In the genomic region with DNA sequence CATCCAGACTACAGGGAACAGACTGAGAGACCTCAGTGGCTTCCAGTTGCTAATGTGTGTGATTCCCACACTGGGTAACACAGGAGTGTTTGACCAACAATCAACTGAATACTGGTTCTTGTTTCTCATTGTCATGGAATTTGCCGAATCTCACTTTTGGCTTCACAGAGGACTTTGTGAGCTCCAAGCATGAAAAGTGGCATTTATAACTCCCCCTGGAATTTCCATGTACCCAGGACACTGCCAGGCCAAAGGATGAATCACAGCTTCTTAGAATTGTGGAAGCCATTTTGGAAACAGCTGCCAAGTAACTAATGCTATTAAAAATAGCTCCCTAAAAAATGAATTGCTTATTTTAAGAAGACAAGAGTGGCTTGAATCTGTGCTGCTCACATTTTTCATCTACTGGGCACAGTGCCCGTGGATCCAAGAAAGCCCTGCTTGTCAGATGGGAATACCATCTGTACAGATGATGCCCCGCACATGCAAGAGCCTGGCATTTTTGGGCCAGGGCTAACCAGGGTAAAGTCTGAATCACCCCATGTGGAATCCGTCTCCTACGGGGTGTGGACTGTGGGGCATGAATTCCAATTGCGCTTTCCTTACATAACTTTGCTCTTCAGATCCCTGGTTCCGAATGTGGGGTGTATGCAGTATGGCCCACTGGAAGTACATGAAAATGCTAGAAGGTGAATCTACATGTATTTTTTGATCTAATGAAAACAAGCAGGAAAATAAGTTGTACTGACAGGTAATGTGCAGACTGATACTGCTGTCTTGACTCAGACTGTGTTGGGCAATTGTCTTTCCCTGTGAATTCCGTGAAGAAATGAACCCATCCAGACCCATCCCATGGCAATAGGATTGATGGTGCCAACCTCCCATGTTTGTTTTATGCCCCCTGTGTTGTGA, we compare ENCODE assay signal across 10 cellular contexts.
DNase-seq lines count a peak whose midpoint lies in the region; FAIRE-seq and TF ChIP-seq lines count a peak whose summit lies in the region.
"Had no signal": no experiment of that assay in that cellular context is flagged by ENCODE, and none has a peak within 500 bp of the region (broad histone marks: within the 10 kb centered on the region; RNA-seq: fewer than 3 reads in every experiment).

No MANE protein-coding gene starts in this region.

- peak overlapping the region; percentile 34 for H3K4me3 ChIP-seq in coronary artery
- H3K4me3 ChIP-seq in thyroid gland (replicated peaks in 1 of 3): no peak overlapping the region

- intact Hi-C loops in thyroid gland (cut with DNase I): no loop called here

- no peaks in the 10 kb centered on the region for H3K36me3 ChIP-seq in thyroid gland

- no peak for TF ChIP-seq POLR2A in thyroid gland (IDR thresholded peaks at IDR 0.05)

- H3K9me3 ChIP-seq in thyroid gland: no peaks in the 10 kb centered on the region

- DNase-seq in HTR-8/SVneo (ENCODE audit: insufficient read length, low spot score): no peak
- DNase-seq in coronary artery (ENCODE audit: low spot score): peak; percentile 87
- peak; percentile 52 for DNase-seq in kidney glomerular epithelial cell (lab: John Stamatoyannopoulos, UW)
- DNase-seq in thyroid gland: peak; percentile 6 to 19
- DNase-seq in NCI-H2196 treated with DMSO at 0.1 percent for 48 hours (lab: John Stamatoyannopoulos, UW; ENCODE audit: unreplicated experiment): no peak
- DNase-seq in cerebellar nuclear complex (lab: John Stamatoyannopoulos, UW): no peak
- DNase-seq in HUDEP-2 (lab: John Stamatoyannopoulos, UW; ENCODE audit: unreplicated experiment in 76 of 76): no peak
- no peak for DNase-seq in NCI-H774 (lab: John Stamatoyannopoulos, UW)
- DNase-seq: activated naive CD8-positive, alpha-beta T cell treated with anti-CD3 and anti-CD28 coated beads, Interleukin-2, amount 50 U/mL, for 24 hours; T-cell had no signal

- TF ChIP-seq CTCF in coronary artery (IDR thresholded peaks at IDR 0.05): no peak
- no peak for TF ChIP-seq CTCF in thyroid gland (IDR thresholded peaks at IDR 0.05)

- no peaks in the 10 kb centered on the region for H3K27me3 ChIP-seq in thyroid gland

- 71 to 72% methylated on average over 8 of the region's 8 CpGs for WGBS in thyroid gland, 2 donors

- FAIRE-seq in HTR-8/SVneo (lab: Jason Lieb, UNC): peak; percentile 52

- H3K27ac ChIP-seq in coronary artery (peak overlapping the region; percentile 64 to 86), thyroid gland (peak overlapping the region; percentile 39 to 62 (median 51))

- peaks cover 0 to 18% of the 10 kb centered on the region in 2 donors for H3K4me1 ChIP-seq in thyroid gland

Comparison
In these comparisons a context has a peak if more than half of its experiments do, and no peak if none do; other contexts are left out.
1. DNase-seq: peak in coronary artery (single experiment), kidney glomerular epithelial cell (single experiment) and thyroid gland (2 of 2); none in HTR-8/SVneo (single experiment), NCI-H2196 treated with DMSO at 0.1 percent for 48 hours (single experiment), cerebellar nuclear complex (0 of 2), HUDEP-2 (0 of 76) and NCI-H774 (single experiment).